ENCODE assay signal across 4 cellular contexts in the genomic region with DNA sequence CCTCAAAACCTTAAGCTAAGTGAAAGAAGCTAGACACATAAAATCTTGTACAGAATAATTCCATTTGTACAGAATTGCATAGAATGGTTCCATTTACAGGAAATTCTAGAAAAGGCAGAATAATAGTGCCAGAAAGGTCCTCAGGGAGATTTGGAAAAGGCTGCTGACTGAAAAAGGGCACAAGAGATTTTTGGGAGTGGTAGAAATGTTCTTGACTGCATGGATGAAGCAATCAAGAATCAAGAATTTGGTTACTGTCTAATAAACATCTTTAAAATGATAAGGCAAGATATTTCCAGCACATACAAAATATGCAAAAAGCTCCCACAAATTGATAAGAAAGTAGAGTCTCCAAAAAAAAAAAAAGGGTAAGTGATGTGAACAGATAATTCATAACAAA.
"Had no signal": no experiment of that assay in that cellular context is flagged by ENCODE, and none has a peak within 500 bp of the region (broad histone marks: within the 10 kb centered on the region; RNA-seq: fewer than 3 reads in every experiment).

No MANE protein-coding gene starts in this region.

- H3K4me3 ChIP-seq: GM23338 had no signal

- H2AFZ ChIP-seq: GM23338 had no signal

- DNase-seq: H9, HCEC 1CT, IMR-90 had no signal

- H3K27ac Mint-ChIP-seq: GM23338, H9 had no signal

- H3K4me2 ChIP-seq: GM23338 had no signal

- H3K4me3 Mint-ChIP-seq: GM23338, H9 had no signal

- H3K9me3 Mint-ChIP-seq: GM23338 had no signal
